ENCODE assay signal across 11 cellular contexts in the genomic region with DNA sequence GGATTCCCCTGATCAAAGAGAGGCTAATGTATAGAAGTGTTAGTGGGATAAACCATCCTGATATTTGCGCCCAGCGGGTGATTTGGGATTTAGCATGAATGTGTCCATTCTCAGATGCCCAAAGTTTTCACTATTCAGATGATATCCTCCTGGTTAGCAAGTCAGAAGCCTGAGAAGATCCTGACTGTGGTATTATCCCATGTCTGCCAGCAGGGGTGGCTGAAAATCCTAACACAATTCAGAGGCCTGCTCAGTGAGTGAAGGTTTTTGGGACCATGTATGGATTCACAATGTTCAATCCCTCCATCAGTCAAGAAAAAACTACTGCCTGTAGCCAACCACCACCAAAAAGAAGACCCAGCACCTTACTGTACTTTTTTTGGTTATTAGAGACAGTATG. TPM values are rescaled to one million over a fixed set of nuclear protein-coding genes. Genes with fewer than 3 reads are reported as not detected.
DNase-seq lines count a peak whose midpoint lies in the region; ATAC-seq and TF ChIP-seq lines count a peak whose summit lies in the region.
"Had no signal": no experiment of that assay in that cellular context is flagged by ENCODE, and none has a peak within 500 bp of the region (broad histone marks: within the 10 kb centered on the region; RNA-seq: fewer than 3 reads in every experiment).

No MANE protein-coding gene starts in this region.

- H3K27me3 ChIP-seq in DOHH2 (ENCODE audit: control insufficient read depth, low read length), result no peaks in the 10 kb centered on the region

- H3F3A ChIP-seq in DOHH2 (ENCODE audit: control insufficient read depth, insufficient read depth), result no peaks in the 10 kb centered on the region

- no peaks in the 10 kb centered on the region for H4K20me1 ChIP-seq in DOHH2 (ENCODE audit: control insufficient read depth, insufficient read depth, low read depth, low read length)

- no peak overlapping the region for H3K4me3 ChIP-seq in AG09309 (ENCODE audit: control insufficient read depth, low read depth, low read length)
- no peak overlapping the region for H3K4me3 ChIP-seq in DOHH2 (ENCODE audit: low read length)
- no peak overlapping the region for H3K4me3 ChIP-seq in epithelial cell of proximal tubule (ENCODE audit: low read depth, low read length)
- H3K4me3 ChIP-seq: smooth muscle cell had no signal

- H3K79me2 ChIP-seq in DOHH2 (ENCODE audit: control insufficient read depth, low read length), result no peaks in the 10 kb centered on the region

- H3K36me3 ChIP-seq in DOHH2 (ENCODE audit: control insufficient read depth, low read length), result no peaks in the 10 kb centered on the region

- H3K4me1 ChIP-seq in DOHH2 (ENCODE audit: control insufficient read depth, low read length), result peaks cover 22% of the 10 kb centered on the region

- no peaks in the 10 kb centered on the region for H3K9me2 ChIP-seq in DOHH2 (replicated peaks; ENCODE audit: control insufficient read depth, low read length)

- 0 out of 2 replicates have a peak, but pooled peaks cover 3% of the 10 kb centered on the region for H3K9me3 ChIP-seq in DOHH2 (ENCODE audit: control insufficient read depth, insufficient read depth, low read length)

- no peak overlapping the region; the same call in 1 of the 2 replicates for H3K27ac ChIP-seq in DOHH2 (ENCODE audit: low read depth, low read length)

- ATAC-seq in HG02763 (IDR thresholded peaks at IDR 0.05; ENCODE audit: unreplicated experiment), result no peak

- peak overlapping the region; percentile 57; the same call in 1 of the 2 replicates for H3K4me2 ChIP-seq in DOHH2 (ENCODE audit: low read length)
- H3K4me2 ChIP-seq: smooth muscle cell had no signal

- DNase-seq in AG09309 (ENCODE audit: low read depth), result no peak
- peak; percentile 26 for DNase-seq in OCI-M1 (lab: John Stamatoyannopoulos, UW)
- DNase-seq in epithelial cell of proximal tubule (ENCODE audit: low read depth), result no peak
- DNase-seq in NCI-H226, result no peak
- DNase-seq in globus pallidus (ENCODE audit: low spot score), result no peak
- no peak for DNase-seq in H4 (ENCODE audit: low spot score)
- DNase-seq: NCI-H187 had no signal

- TF ChIP-seq CTCF in AG09309 (IDR thresholded peaks at IDR 0.05; ENCODE audit: control insufficient read depth, insufficient read depth, low read depth, low read length, missing control alignments) (peak; percentile 10), DOHH2 (IDR thresholded peaks at IDR 0.05; ENCODE audit: low read depth, low read length, poor library complexity, severe bottlenecking) (peak; percentile 54), epithelial cell of proximal tubule (conservative IDR thresholded peaks at IDR 0.05; ENCODE audit: low read depth, low read length) (peak; percentile 56)

RNA-seq across cellular contexts. Expression of gene SPACA1, which starts 34.1 kb away (rescaled TPM):
- not detected in 2 replicates for total RNA-seq in epithelial cell of proximal tubule
- total RNA-seq in H4 (2014; rRNA removed; shearing (Covaris generic)), result not detected in 2 replicates
- total RNA-seq: fibroblast of lung, smooth muscle cell had no signal
